17 cellular contexts compared by ENCODE assay signal in genomic region chr10:68235111-68235510, GRCh38. TPM values are rescaled to one million over a fixed set of nuclear protein-coding genes. Genes with fewer than 3 reads are reported as not detected.
DNase-seq lines count a peak whose midpoint lies in the region; ATAC-seq and TF ChIP-seq lines count a peak whose summit lies in the region.
"Had no signal": no experiment of that assay in that cellular context is flagged by ENCODE, and none has a peak within 500 bp of the region (broad histone marks: within the 10 kb centered on the region; RNA-seq: fewer than 3 reads in every experiment).

No MANE protein-coding gene starts in this region.

- H3K4me3 Mint-ChIP-seq in endodermal cell = no peak overlapping the region
- H3K4me3 Mint-ChIP-seq: CD8-positive, alpha-beta memory T cell had no signal

- peak; percentile 50 for DNase-seq in DMS 273 (lab: John Stamatoyannopoulos, UW; ENCODE audit: unreplicated experiment)
- DNase-seq in DMS 273 treated with DMSO at 0.1 percent for 48 hours (lab: John Stamatoyannopoulos, UW) = no peak
- peak; percentile 20 for DNase-seq in endodermal cell
- DNase-seq in foreskin keratinocyte = peak; percentile 60 to 80
- DNase-seq in MG63 = no peak
- no peak for DNase-seq in stimulated activated naive CD4-positive, alpha-beta T cell treated with Interleukin-2 at 50 U/mL for 16 hours (lab: John Stamatoyannopoulos, UW)
- DNase-seq: Caco-2; CD8-positive, alpha-beta memory T cell; GM23248; IMR-90 had no signal

- H3K27ac Mint-ChIP-seq in endodermal cell = no peak overlapping the region
- H3K27ac Mint-ChIP-seq: CD8-positive, alpha-beta memory T cell had no signal

- peaks cover 34% of the 10 kb centered on the region for H3K27me3 Mint-ChIP-seq in endodermal cell (ENCODE audit: insufficient read depth)

- no peaks in the 10 kb centered on the region for H3K36me3 Mint-ChIP-seq in endodermal cell (ENCODE audit: low read depth)
- H3K36me3 Mint-ChIP-seq: CD8-positive, alpha-beta memory T cell had no signal

- H3K9ac ChIP-seq in endodermal cell (ENCODE audit: extremely low read depth, low read length, poor library complexity, severe bottlenecking) = no peak overlapping the region
- H3K9ac ChIP-seq: GM23248 had no signal

- H3K9me3 Mint-ChIP-seq in endodermal cell = no peaks in the 10 kb centered on the region
- H3K9me3 Mint-ChIP-seq: CD8-positive, alpha-beta memory T cell had no signal

- peaks cover 35% of the 10 kb centered on the region for H3K27me3 ChIP-seq in endodermal cell (ENCODE audit: control insufficient read depth, insufficient read depth, low read length, poor library complexity, severe bottlenecking)
- H3K27me3 ChIP-seq in foreskin keratinocyte = peaks cover 34% of the 10 kb centered on the region
- H3K27me3 ChIP-seq in MG63 = no peaks in the 10 kb centered on the region

- H3K27ac ChIP-seq in endodermal cell (ENCODE audit: low read depth, low read length) (no peak overlapping the region), foreskin keratinocyte (no peak overlapping the region)
- H3K27ac ChIP-seq: 22Rv1, GM23248 had no signal

- H3K4me3 ChIP-seq in endodermal cell (ENCODE audit: low read length) (no peak overlapping the region), MG63 (no peak overlapping the region)
- H3K4me3 ChIP-seq: GM23248 had no signal

- peaks cover 14% of the 10 kb centered on the region for H3K4me1 Mint-ChIP-seq in endodermal cell

- H3K4me1 ChIP-seq in endodermal cell (ENCODE audit: control insufficient read depth, insufficient read depth, low read length) (no peaks in the 10 kb centered on the region), foreskin keratinocyte (no peaks in the 10 kb centered on the region)

- TF ChIP-seq CTCF in endodermal cell (conservative IDR thresholded peaks at IDR 0.05) (no peak), foreskin keratinocyte (conservative IDR thresholded peaks at IDR 0.05) (no peak)

- peak; percentile 85 for ATAC-seq in foreskin keratinocyte
- no peak for ATAC-seq in HG03378 (IDR thresholded peaks at IDR 0.05; ENCODE audit: unreplicated experiment)
- no peak for ATAC-seq in HG03196 (IDR thresholded peaks at IDR 0.05; ENCODE audit: unreplicated experiment)
- ATAC-seq: HCT116 had no signal

- H3K36me3 ChIP-seq in endodermal cell (ENCODE audit: control insufficient read depth, insufficient read depth, low read length) (no peaks in the 10 kb centered on the region), MG63 (no peaks in the 10 kb centered on the region)

- H3K9me3 ChIP-seq in endodermal cell (ENCODE audit: control insufficient read depth, low read length) (no peaks in the 10 kb centered on the region), MG63 (no peaks in the 10 kb centered on the region)
- H3K9me3 ChIP-seq: Caco-2 had no signal

- WGBS in endodermal cell (ENCODE audit: insufficient coverage in 1 of 2, insufficient read length in 1 of 2), 2 experiments = 92 to 100% methylated on average over 2 of the region's 2 CpGs

RNA-seq across cellular contexts. Expression of gene ATOH7, which starts 3.2 kb away (rescaled TPM):
- under 1 TPM; 0.35 to 0.46 TPM for total RNA-seq in endodermal cell
- 0.36 TPM for polyA plus RNA-seq in endodermal cell (2013, experiment 1 of 2)
- 0.29 TPM for polyA plus RNA-seq in endodermal cell (2013, experiment 2 of 2)
- total RNA-seq in foreskin keratinocyte = 0.07 TPM in 1 of 2 replicates, not detected in the other
- polyA plus RNA-seq in foreskin keratinocyte = not detected in 2 replicates
- not detected in 2 replicates for total RNA-seq in MG63 (2014; rRNA removed; shearing (Covaris generic); ENCODE audit: low replicate concordance)
- total RNA-seq: A673; CD8-positive, alpha-beta memory T cell; Daoy; GM23248; HT-29; IMR-90 had no signal
- polyA plus RNA-seq: CD8-positive, alpha-beta memory T cell; GM23248 had no signal

Comparison
In these comparisons a context has a peak if more than half of its experiments do, and no peak if none do; other contexts are left out.
1. DNase-seq: peak in DMS 273 (single experiment), endodermal cell (single experiment) and foreskin keratinocyte (2 of 2); none in DMS 273 treated with DMSO at 0.1 percent for 48 hours (single experiment), MG63 (single experiment) and stimulated activated naive CD4-positive, alpha-beta T cell treated with Interleukin-2 at 50 U/mL for 16 hours (single experiment).